1 cellular context compared by ENCODE assay signal in the genomic region with DNA sequence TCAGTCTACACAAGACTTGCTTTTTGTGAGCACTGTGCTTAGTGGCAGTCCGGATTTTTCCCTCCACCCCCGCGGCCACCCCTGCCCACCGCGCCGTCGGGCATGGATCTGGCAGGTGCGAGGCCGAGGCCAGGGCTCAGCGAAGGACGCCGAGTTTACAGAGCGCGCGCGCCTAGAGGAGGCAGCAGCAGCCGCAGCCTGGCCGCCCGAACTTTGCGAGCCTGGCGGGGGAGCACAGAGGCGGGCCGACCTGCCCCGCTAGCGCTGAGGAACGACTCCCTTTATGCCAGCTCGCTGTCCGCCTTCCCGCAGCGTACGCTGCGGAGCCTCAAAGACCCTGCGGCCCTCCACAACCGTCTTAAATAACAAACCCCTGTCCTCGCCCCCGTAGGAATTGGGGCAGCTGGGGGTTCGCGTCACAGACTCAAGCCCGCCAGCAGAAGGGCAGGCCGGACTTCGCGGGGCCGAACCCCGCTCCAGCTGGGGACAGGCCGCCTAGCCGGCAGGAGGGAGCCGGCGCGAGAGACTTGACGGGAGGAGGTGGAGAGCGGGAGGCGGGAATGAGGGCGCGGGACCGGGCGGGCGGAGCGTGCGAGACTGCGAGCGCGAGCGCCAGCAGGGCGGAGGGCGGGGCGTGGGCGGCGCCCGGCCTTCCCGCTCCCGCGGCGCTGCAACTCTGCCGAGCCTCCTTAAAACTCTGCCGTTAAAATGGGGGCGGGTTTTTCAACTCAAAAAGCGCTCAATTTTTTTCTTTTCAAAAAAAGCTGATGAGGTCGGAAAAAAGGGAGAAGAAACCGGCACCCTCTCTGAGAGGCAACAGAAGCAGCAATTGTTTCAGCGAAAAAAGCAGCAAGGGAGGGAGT.
TF ChIP-seq lines count a peak whose summit lies in the region.

No MANE protein-coding gene starts in this region.

TF ChIP-seq in HepG2, 621 proteins besides CTCF, POLR2A, EP300 and RAD21 (continued from another document and continues in another):
- TF ChIP-seq KIAA2018 (CRISPR knock-in tag; IDR thresholded peaks at IDR 0.05; ENCODE audit: borderline replicate concordance) (0 out of 2 replicates have a peak, but pooled peaks have one; percentile 61), ARID5B (CRISPR knock-in tag; IDR thresholded peaks at IDR 0.05) (peak; percentile 45), SP140L (CRISPR knock-in tag; IDR thresholded peaks at IDR 0.05; ENCODE audit: borderline replicate concordance) (no peak), SP5 (CRISPR knock-in tag; IDR thresholded peaks at IDR 0.05; ENCODE audit: borderline replicate concordance, low read depth) (0 out of 2 replicates have a peak, but pooled peaks have one; percentile 35), ZNF788 (CRISPR knock-in tag; IDR thresholded peaks at IDR 0.05; ENCODE audit: borderline replicate concordance) (peak; percentile 78), TSC22D2 (CRISPR knock-in tag; IDR thresholded peaks at IDR 0.05; ENCODE audit: borderline replicate concordance) (no peak), HNRNPUL1 (IDR thresholded peaks at IDR 0.05; ENCODE audit: low read depth, low read length) (no peak), DMAP1 (CRISPR knock-in tag; IDR thresholded peaks at IDR 0.05) (peak; percentile 74; the same call in 1 of the 2 replicates), ZFP36L2 (CRISPR knock-in tag; IDR thresholded peaks at IDR 0.05) (no peak), KLF6 (CRISPR knock-in tag; IDR thresholded peaks at IDR 0.05) (0 out of 2 replicates have a peak, but pooled peaks have one; percentile 38), ZBTB37 (CRISPR knock-in tag; IDR thresholded peaks at IDR 0.05) (no peak), TAF1 (CRISPR knock-in tag; IDR thresholded peaks at IDR 0.05) (peak; percentile 51), TOE1 (CRISPR knock-in tag; IDR thresholded peaks at IDR 0.05) (no peak), ZNF496 (CRISPR knock-in tag; IDR thresholded peaks at IDR 0.05; ENCODE audit: insufficient replicate concordance) (no peak), ZNF282 (IDR thresholded peaks at IDR 0.05; ENCODE audit: partially characterized antibody) (no peak), ARNTL (CRISPR knock-in tag; IDR thresholded peaks at IDR 0.05) (no peak), JARID2 (CRISPR knock-in tag; IDR thresholded peaks at IDR 0.05; ENCODE audit: insufficient replicate concordance) (no peak), ZNF614 (CRISPR knock-in tag; IDR thresholded peaks at IDR 0.05; ENCODE audit: borderline replicate concordance) (no peak), ZNF101 (CRISPR knock-in tag; IDR thresholded peaks at IDR 0.05; ENCODE audit: borderline replicate concordance, low read depth) (0 out of 2 replicates have a peak, but pooled peaks have one; percentile 35), ZBTB14 (CRISPR knock-in tag; IDR thresholded peaks at IDR 0.05) (peak; percentile 79), ZNF224 (CRISPR knock-in tag; IDR thresholded peaks at IDR 0.05) (0 out of 2 replicates have a peak, but pooled peaks have one; percentile 54), ZNF446 (CRISPR knock-in tag; IDR thresholded peaks at IDR 0.05) (peak; percentile 35; the same call in 1 of the 2 replicates)
- TF ChIP-seq, protein P1, sequence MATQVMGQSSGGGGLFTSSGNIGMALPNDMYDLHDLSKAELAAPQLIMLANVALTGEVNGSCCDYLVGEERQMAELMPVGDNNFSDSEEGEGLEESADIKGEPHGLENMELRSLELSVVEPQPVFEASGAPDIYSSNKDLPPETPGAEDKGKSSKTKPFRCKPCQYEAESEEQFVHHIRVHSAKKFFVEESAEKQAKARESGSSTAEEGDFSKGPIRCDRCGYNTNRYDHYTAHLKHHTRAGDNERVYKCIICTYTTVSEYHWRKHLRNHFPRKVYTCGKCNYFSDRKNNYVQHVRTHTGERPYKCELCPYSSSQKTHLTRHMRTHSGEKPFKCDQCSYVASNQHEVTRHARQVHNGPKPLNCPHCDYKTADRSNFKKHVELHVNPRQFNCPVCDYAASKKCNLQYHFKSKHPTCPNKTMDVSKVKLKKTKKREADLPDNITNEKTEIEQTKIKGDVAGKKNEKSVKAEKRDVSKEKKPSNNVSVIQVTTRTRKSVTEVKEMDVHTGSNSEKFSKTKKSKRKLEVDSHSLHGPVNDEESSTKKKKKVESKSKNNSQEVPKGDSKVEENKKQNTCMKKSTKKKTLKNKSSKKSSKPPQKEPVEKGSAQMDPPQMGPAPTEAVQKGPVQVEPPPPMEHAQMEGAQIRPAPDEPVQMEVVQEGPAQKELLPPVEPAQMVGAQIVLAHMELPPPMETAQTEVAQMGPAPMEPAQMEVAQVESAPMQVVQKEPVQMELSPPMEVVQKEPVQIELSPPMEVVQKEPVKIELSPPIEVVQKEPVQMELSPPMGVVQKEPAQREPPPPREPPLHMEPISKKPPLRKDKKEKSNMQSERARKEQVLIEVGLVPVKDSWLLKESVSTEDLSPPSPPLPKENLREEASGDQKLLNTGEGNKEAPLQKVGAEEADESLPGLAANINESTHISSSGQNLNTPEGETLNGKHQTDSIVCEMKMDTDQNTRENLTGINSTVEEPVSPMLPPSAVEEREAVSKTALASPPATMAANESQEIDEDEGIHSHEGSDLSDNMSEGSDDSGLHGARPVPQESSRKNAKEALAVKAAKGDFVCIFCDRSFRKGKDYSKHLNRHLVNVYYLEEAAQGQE (IDR thresholded peaks at IDR 0.05; ENCODE audit: borderline replicate concordance in 1 of 2, low read depth in 1 of 2, low read length in 2 of 2): no peak
- TF ChIP-seq, protein P2, sequence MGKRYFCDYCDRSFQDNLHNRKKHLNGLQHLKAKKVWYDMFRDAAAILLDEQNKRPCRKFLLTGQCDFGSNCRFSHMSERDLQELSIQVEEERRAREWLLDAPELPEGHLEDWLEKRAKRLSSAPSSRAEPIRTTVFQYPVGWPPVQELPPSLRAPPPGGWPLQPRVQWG (CRISPR knock-in tag; IDR thresholded peaks at IDR 0.05; ENCODE audit: borderline replicate concordance, low read depth): no peak
- TF ChIP-seq, protein P3, sequence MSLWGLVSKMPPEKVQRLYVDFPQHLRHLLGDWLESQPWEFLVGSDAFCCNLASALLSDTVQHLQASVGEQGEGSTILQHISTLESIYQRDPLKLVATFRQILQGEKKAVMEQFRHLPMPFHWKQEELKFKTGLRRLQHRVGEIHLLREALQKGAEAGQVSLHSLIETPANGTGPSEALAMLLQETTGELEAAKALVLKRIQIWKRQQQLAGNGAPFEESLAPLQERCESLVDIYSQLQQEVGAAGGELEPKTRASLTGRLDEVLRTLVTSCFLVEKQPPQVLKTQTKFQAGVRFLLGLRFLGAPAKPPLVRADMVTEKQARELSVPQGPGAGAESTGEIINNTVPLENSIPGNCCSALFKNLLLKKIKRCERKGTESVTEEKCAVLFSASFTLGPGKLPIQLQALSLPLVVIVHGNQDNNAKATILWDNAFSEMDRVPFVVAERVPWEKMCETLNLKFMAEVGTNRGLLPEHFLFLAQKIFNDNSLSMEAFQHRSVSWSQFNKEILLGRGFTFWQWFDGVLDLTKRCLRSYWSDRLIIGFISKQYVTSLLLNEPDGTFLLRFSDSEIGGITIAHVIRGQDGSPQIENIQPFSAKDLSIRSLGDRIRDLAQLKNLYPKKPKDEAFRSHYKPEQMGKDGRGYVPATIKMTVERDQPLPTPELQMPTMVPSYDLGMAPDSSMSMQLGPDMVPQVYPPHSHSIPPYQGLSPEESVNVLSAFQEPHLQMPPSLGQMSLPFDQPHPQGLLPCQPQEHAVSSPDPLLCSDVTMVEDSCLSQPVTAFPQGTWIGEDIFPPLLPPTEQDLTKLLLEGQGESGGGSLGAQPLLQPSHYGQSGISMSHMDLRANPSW (CRISPR knock-in tag; IDR thresholded peaks at IDR 0.05; ENCODE audit: borderline replicate concordance): peak; percentile 70; the same call in 1 of the 2 replicates
